In genomic region chr4:12244949-12245348, GRCh38 we compare ENCODE assay signal across 26 cellular contexts.
"Had no signal": no experiment of that assay in that cellular context is flagged by ENCODE, and none has a peak within 500 bp of the region (broad histone marks: within the 10 kb centered on the region; RNA-seq: fewer than 3 reads in every experiment).

No MANE protein-coding gene starts in this region.

- ATAC-seq: stimulated activated effector memory CD8-positive, alpha-beta T cell treated with anti-CD3 and anti-CD28 coated beads, Interleukin-12 subunit alpha, Interleukin-12 subunit beta, amount 100 ng/mL, for 72 hours; stimulated activated memory B cell treated with anti-CD40 and anti-IgM and Interleukin-4, amounts not matched to agents 10 μg/mL and 1 μg/mL and 100 μg/mL, for 72 hours; stimulated activated naive B cell treated with anti-CD40 and anti-IgM and Interleukin-4, amounts not matched to agents 10 μg/mL and 1 μg/mL and 100 μg/mL, for 72 hours; stimulated activated naive CD8-positive, alpha-beta T cell treated with anti-CD3 and anti-CD28 coated beads, Interleukin-15, amount 100 ng/mL, for 72 hours; stimulated activated naive CD8-positive, alpha-beta T cell treated with anti-CD3 and anti-CD28 coated beads, Interleukin-15, Interleukin-2, amounts not matched to agents 100 U/mL and 50 U/mL, for 24 hours; upper lobe of right lung had no signal

- H3K4me3 ChIP-seq: stomach, suprapubic skin, testis, thoracic aorta, thyroid gland, tibial artery, tibial nerve, transverse colon, upper lobe of left lung, upper lobe of right lung, uterus, vagina had no signal

- DNase-seq: stimulated activated CD4-positive, alpha-beta T cell treated with anti-CD3 and anti-CD28 coated beads, Interleukin-2, amount 100 ng/mL, for 48 hours; stimulated activated CD4-positive, alpha-beta T cell treated with anti-CD3 and anti-CD28 coated beads, Interleukin-4, amount 100 ng/mL, for 1 hour; stimulated activated CD4-positive, alpha-beta T cell treated with anti-CD3 and anti-CD28 coated beads, Interleukin-4, amount 100 ng/mL, for 24 hours; stimulated activated CD4-positive, alpha-beta T cell treated with anti-CD3 and anti-CD28 coated beads, Interleukin-4, amount 100 ng/mL, for 4 hours; stimulated activated CD8-positive, alpha-beta memory T cell treated with anti-CD3 and anti-CD28 coated beads, Interleukin-4, amount 100 ng/mL, for 48 hours; stimulated activated naive B cell treated with anti-CD40 and anti-IgM and Interleukin-4, amounts not matched to agents 10 μg/mL and 1 μg/mL and 100 μg/mL, for 72 hours; stimulated activated naive CD4-positive, alpha-beta T cell; stimulated activated naive CD4-positive, alpha-beta T cell treated with Interleukin-2 at 50 U/mL for 16 hours; stimulated activated naive CD8-positive, alpha-beta T cell treated with anti-CD3 and anti-CD28 coated beads, Interleukin-15, amount 100 ng/mL, for 72 hours; stimulated activated naive CD8-positive, alpha-beta T cell treated with anti-CD3 and anti-CD28 coated beads, Interleukin-15, Interleukin-2, amounts not matched to agents 100 U/mL and 50 U/mL, for 24 hours; stomach; substantia nigra; testis; thyroid gland; tibial artery; transverse colon; trophoblast cell; upper lobe of left lung; upper lobe of right lung; uterus had no signal
